Comparison of ENCODE assay signal across 8 cellular contexts in genomic region chr3:11236588-11237461, GRCh38. TPM values are rescaled to one million over a fixed set of nuclear protein-coding genes. Genes with fewer than 3 reads are reported as not detected.
DNase-seq lines count a peak whose midpoint lies in the region; ATAC-seq and TF ChIP-seq lines count a peak whose summit lies in the region.

No MANE protein-coding gene starts in this region.

- H3K36me3 ChIP-seq in H7 (replicated peaks; ENCODE audit: control insufficient read depth, insufficient read depth, low read length) (no peaks in the 10 kb centered on the region), esophagus muscularis mucosa (no peaks in the 10 kb centered on the region), suprapubic skin (no peaks in the 10 kb centered on the region)

- WGBS in esophagus muscularis mucosa = 30% methylated on average over 8 of the region's 8 CpGs
- 38% methylated on average over 8 of the region's 8 CpGs for WGBS in suprapubic skin

- H3K9me3 ChIP-seq in CD4-positive, alpha-beta T cell (ENCODE audit: control insufficient read depth, low read length) = no peaks in the 10 kb centered on the region
- H3K9me3 ChIP-seq in esophagus muscularis mucosa (no peaks in the 10 kb centered on the region), suprapubic skin (no peaks in the 10 kb centered on the region)

- H3K36me3 Mint-ChIP-seq in CD4-positive, alpha-beta T cell (ENCODE audit: low read depth) = no peaks in the 10 kb centered on the region
- H3K36me3 Mint-ChIP-seq in nephron progenitor cell (ENCODE audit: low read depth) = no peaks in the 10 kb centered on the region

- no peaks in the 10 kb centered on the region for H3K9me3 Mint-ChIP-seq in CD4-positive, alpha-beta T cell
- H3K9me3 Mint-ChIP-seq in nephron progenitor cell = peaks cover 10% of the 10 kb centered on the region

- TF ChIP-seq POLR2A in esophagus muscularis mucosa (IDR thresholded peaks at IDR 0.05; ENCODE audit: low read depth) (no peak), suprapubic skin (IDR thresholded peaks at IDR 0.05) (no peak)

- H3K4me1 ChIP-seq in esophagus muscularis mucosa (no peaks in the 10 kb centered on the region), suprapubic skin (peaks cover 15% of the 10 kb centered on the region)

- H3K27me3 ChIP-seq in CD4-positive, alpha-beta T cell (ENCODE audit: control insufficient read depth, insufficient read depth, low read length) = peaks cover 7% of the 10 kb centered on the region
- H3K27me3 ChIP-seq in H7 (ENCODE audit: control insufficient read depth, insufficient read depth, low read length) = no peaks in the 10 kb centered on the region
- peaks cover 0 to 7% (median 0%) of the 10 kb centered on the region in 4 donors for H3K27me3 ChIP-seq in esophagus muscularis mucosa
- H3K27me3 ChIP-seq in suprapubic skin = no peaks in the 10 kb centered on the region

- intact Hi-C loops in CD4-positive, alpha-beta T cell (cut with DNase I, micrococcal nuclease) = loop anchor here (1.0 to 2.0 kb wide), 4 partner anchors 54 to 416 kb away; no protein-coding TSS in a partner anchor
- intact Hi-C loops in esophagus muscularis mucosa (cut with DNase I) = loop anchor here (10.0 kb wide), 1 partner anchor 88 kb away; no protein-coding TSS in a partner anchor

- no peak overlapping the region for H3K27ac Mint-ChIP-seq in CD4-positive, alpha-beta T cell
- no peak overlapping the region for H3K27ac Mint-ChIP-seq in nephron progenitor cell

- H3K4me3 ChIP-seq in H7 (ENCODE audit: insufficient read depth, low read depth, low read length) (no peak overlapping the region), esophagus muscularis mucosa (no peak overlapping the region), suprapubic skin (no peak overlapping the region)

- H3K4me3 Mint-ChIP-seq in CD4-positive, alpha-beta T cell = no peak overlapping the region
- H3K4me3 Mint-ChIP-seq in nephron progenitor cell = no peak overlapping the region

- H3K27ac ChIP-seq in CD4-positive, alpha-beta T cell (ENCODE audit: low read depth, low read length) = no peak overlapping the region
- H3K27ac ChIP-seq in esophagus muscularis mucosa (replicated peaks in 1 of 4) (peak overlapping the region in 3 of 4 donors; percentile 13 to 62 (median 30)), suprapubic skin (peak overlapping the region; percentile 45)

- DNase-seq in CD4-positive, alpha-beta T cell = peak; percentile 68 to 81 (median 72)
- DNase-seq in H7 (peak; percentile 87), NCI-H526 treated with DMSO at 0.1 percent for 48 hours (lab: John Stamatoyannopoulos, UW) (peak; percentile 21), esophagus muscularis mucosa (ENCODE audit: extremely low spot score) (no peak), nephron progenitor cell (peak; percentile 78), suprapubic skin (ENCODE audit: low spot score in 2 of 2) (peak in 1 of 2 donors; percentile 71)
- DNase-seq in activated CD8-positive, alpha-beta memory T cell treated with anti-CD3 and anti-CD28 coated beads, Interleukin-2, amount 50 U/mL, for 24 hours (ENCODE audit: extremely low read depth) = peak; percentile 31

- H3K4me1 Mint-ChIP-seq in CD4-positive, alpha-beta T cell (ENCODE audit: low read depth) = no peaks in the 10 kb centered on the region
- H3K4me1 Mint-ChIP-seq in nephron progenitor cell = no peaks in the 10 kb centered on the region

- ATAC-seq in CD4-positive, alpha-beta T cell (ENCODE audit: poor library complexity) = peak; percentile 66
- ATAC-seq in GM19397 (IDR thresholded peaks at IDR 0.05; ENCODE audit: unreplicated experiment) = no peak

- TF ChIP-seq EP300 in esophagus muscularis mucosa (IDR thresholded peaks at IDR 0.05) = no peak
- no peak for TF ChIP-seq EP300 in suprapubic skin (IDR thresholded peaks at IDR 0.05)

- POLR2A ChIA-PET in CD4-positive, alpha-beta T cell (lab: Charles Lee) = interaction anchor here (0.6 to 1.5 kb wide), 3 partner anchors 35 to 375 kb away, joined by 3 to 6 read pairs (median 6); partner anchors contain the start of gene ATG7

- CTCF ChIA-PET in CD4-positive, alpha-beta T cell (lab: Charles Lee) = interaction anchor here (0.6 to 1.5 kb wide), 7 partner anchors 11 to 415 kb away, joined by 3 to 19 read pairs (median 3); no protein-coding TSS in a partner anchor

- H3K27me3 Mint-ChIP-seq in CD4-positive, alpha-beta T cell = peaks cover 8% of the 10 kb centered on the region
- peaks cover 61% of the 10 kb centered on the region for H3K27me3 Mint-ChIP-seq in nephron progenitor cell (ENCODE audit: low read depth, poor library complexity)

- TF ChIP-seq CTCF in CD4-positive, alpha-beta T cell (IDR thresholded peaks at IDR 0.05) = peak; percentile 89
- TF ChIP-seq CTCF in esophagus muscularis mucosa (IDR thresholded peaks at IDR 0.05) (peak; percentile 35 to 73 (median 60)), nephron progenitor cell (IDR thresholded peaks at IDR 0.05) (peak; percentile 92), suprapubic skin (IDR thresholded peaks at IDR 0.05) (peak; percentile 30 to 70)

RNA-seq across cellular contexts. Expression of gene ATG7, which starts 35.4 kb away (rescaled TPM):
- 10 to 100 TPM; 21.4 to 25.7 TPM for total RNA-seq in CD4-positive, alpha-beta T cell
- total RNA-seq in H7 (2014; rRNA removed; shearing (Covaris generic)) = 21.7 and 35.2 TPM in 2 replicates
- 10 to 100 TPM; 20.6 to 50.4 (median 39.9) TPM for total RNA-seq in esophagus muscularis mucosa
- total RNA-seq in suprapubic skin = 100 to 1,000 TPM in 1 of 4 donors, 10 to 100 TPM in 3; 49.4 to 145 (median 82.1) TPM
